Comparison of ENCODE assay signal across 13 cellular contexts in the genomic region with DNA sequence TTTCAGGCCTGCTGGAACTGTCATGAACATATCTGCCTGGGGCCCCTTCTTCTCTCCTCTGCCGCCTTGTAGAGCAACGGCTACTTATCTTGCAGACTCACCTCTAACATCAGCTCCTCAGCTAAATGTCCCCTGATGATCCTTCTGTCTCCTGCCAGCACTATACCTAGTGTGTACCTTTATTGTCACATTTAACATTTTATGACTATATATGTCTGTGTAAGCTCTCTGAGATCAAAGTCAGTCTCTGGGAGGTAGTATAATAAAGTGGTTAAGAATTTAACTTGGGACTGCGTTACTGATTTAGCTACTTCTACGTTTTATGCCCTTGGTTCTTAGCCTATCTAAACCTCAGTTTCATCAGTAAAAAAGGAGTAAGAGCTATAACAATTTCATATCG. TPM values are rescaled to one million over a fixed set of nuclear protein-coding genes. Genes with fewer than 3 reads are reported as not detected.
A peak's percentile ranks its signal among the peaks of the same experiment; 100 is the strongest.
DNase-seq lines count a peak whose midpoint lies in the region; ATAC-seq and TF ChIP-seq lines count a peak whose summit lies in the region.
"Had no signal": no experiment of that assay in that cellular context is flagged by ENCODE, and none has a peak within 500 bp of the region (broad histone marks: within the 10 kb centered on the region; RNA-seq: fewer than 3 reads in every experiment).

No MANE protein-coding gene starts in this region.

- no peak for ATAC-seq in IMR-90 (ENCODE audit: low read depth)
- ATAC-seq in mucosa of descending colon: peak; percentile 51
- no peak for ATAC-seq in upper lobe of left lung (ENCODE audit: low FRiP score in 2 of 2)
- no peak for ATAC-seq in HG03108 (IDR thresholded peaks at IDR 0.05; ENCODE audit: unreplicated experiment)
- ATAC-seq: stimulated activated naive B cell treated with anti-CD40 and anti-IgM and Interleukin-4, amounts not matched to agents 10 μg/mL and 1 μg/mL and 100 μg/mL, for 72 hours had no signal

- no peak overlapping the region for H3K14ac ChIP-seq in IMR-90 (replicated peaks; ENCODE audit: low read depth, low read length)

- H3K4me2 ChIP-seq in IMR-90 (ENCODE audit: low read depth, low read length): peak overlapping the region; percentile 99

- H3K79me1 ChIP-seq in IMR-90 (ENCODE audit: low read depth in 1 of 2, low read length in 2 of 2): peaks cover under 1 to 36% of the 10 kb centered on the region in 2 experiments; a peak in 3 of 4 replicates

- BruUV-seq in IMR-90 (replicated peaks; lab: Mats Ljungman, UMichigan): no TSS peak

- H3K4ac ChIP-seq in IMR-90 (ENCODE audit: low read depth, low read length): no peak overlapping the region

- POLR2A ChIA-PET in AG04449 (lab: Yijun Ruan, JAX): interaction anchor here (0.7 kb wide), 1 partner anchor 30 kb away, joined by 3 read pairs; no protein-coding TSS in a partner anchor
- POLR2A ChIA-PET in IMR-90 (lab: Charles Lee; ENCODE audit: unreplicated experiment): no interaction called here

- H3K23ac ChIP-seq in IMR-90 (ENCODE audit: low read depth, low read length): 0 out of 2 replicates have a peak overlapping the region, but pooled peaks have one; percentile 45

- H3K27ac ChIP-seq in IMR-90 (ENCODE audit: insufficient read depth, low read length) (no peak overlapping the region), coronary artery (peak overlapping the region in 1 of 2 donors; percentile 94), upper lobe of left lung (peak overlapping the region in 1 of 4 donors; percentile 94)
- H3K27ac ChIP-seq: C4-2B had no signal

- H3K9ac ChIP-seq in IMR-90 (ENCODE audit: low read depth, low read length): peak overlapping the region; percentile 95; the same call in 1 of the 2 replicates

- no peaks in the 10 kb centered on the region for H3K27me3 ChIP-seq in IMR-90 (ENCODE audit: control insufficient read depth, insufficient read depth, low read length)
- H3K27me3 ChIP-seq in upper lobe of left lung: no peaks in the 10 kb centered on the region

- no peak overlapping the region for H2BK120ac ChIP-seq in IMR-90 (ENCODE audit: low read depth, low read length)

- H2BK15ac ChIP-seq in IMR-90 (ENCODE audit: low read depth, low read length): no peak overlapping the region

- no peak for TF ChIP-seq EP300 in upper lobe of left lung (IDR thresholded peaks at IDR 0.05)

- peaks cover 35% of the 10 kb centered on the region for H4K20me1 ChIP-seq in IMR-90 (ENCODE audit: insufficient read depth, low read length)

- intact Hi-C loops in IMR-90 (cut with micrococcal nuclease) (no loop called here), mucosa of descending colon (cut with DNase I, micrococcal nuclease) (no loop called here)

- H3K4me1 ChIP-seq in IMR-90 (ENCODE audit: control insufficient read depth, insufficient read depth, low read length): peaks cover 5% of the 10 kb centered on the region
- H3K4me1 ChIP-seq in mucosa of descending colon (ENCODE audit: low read depth): peaks cover 33% of the 10 kb centered on the region
- peaks cover 22 to 32% (median 30%) of the 10 kb centered on the region in 4 donors for H3K4me1 ChIP-seq in upper lobe of left lung

- CTCF ChIA-PET in AG04449 (lab: Yijun Ruan, JAX) (interaction anchor here (0.9 to 2.4 kb wide), 8 partner anchors 9 to 314 kb away, joined by 3 to 19 read pairs (median 3); no protein-coding TSS in a partner anchor), IMR-90 (lab: Yijun Ruan, JAX) (interaction anchor here (0.7 to 1.7 kb wide), 3 partner anchors 9 to 24 kb away, joined by 3 to 5 read pairs (median 4); no protein-coding TSS in a partner anchor)

- no peak overlapping the region for H3K56ac ChIP-seq in IMR-90 (ENCODE audit: extremely low read depth, insufficient read depth, low read length)

- H2BK20ac ChIP-seq in IMR-90 (ENCODE audit: low read depth, low read length): no peak overlapping the region

- H3K36me3 ChIP-seq in IMR-90 (ENCODE audit: control insufficient read depth, insufficient read depth, low read length): peaks cover 8% of the 10 kb centered on the region
- peaks cover 4% of the 10 kb centered on the region for H3K36me3 ChIP-seq in mucosa of descending colon (ENCODE audit: low read depth)
- peaks cover 0 to 26% (median 10%) of the 10 kb centered on the region in 4 donors for H3K36me3 ChIP-seq in upper lobe of left lung

- no peak overlapping the region for H4K5ac ChIP-seq in IMR-90 (ENCODE audit: low read depth, low read length)

- H4K91ac ChIP-seq in IMR-90 (ENCODE audit: insufficient read depth, low read depth, low read length): no peak overlapping the region

- H4K8ac ChIP-seq in IMR-90 (ENCODE audit: low read depth in 2 of 2, low read length in 2 of 2): no peak overlapping the region

- no peaks in the 10 kb centered on the region for H3K9me3 ChIP-seq in IMR-90 (ENCODE audit: control insufficient read depth, insufficient read depth, low read length)
- no peaks in the 10 kb centered on the region for H3K9me3 ChIP-seq in mucosa of descending colon
- H3K9me3 ChIP-seq in upper lobe of left lung: no peaks in the 10 kb centered on the region

- no CpG with 5 or more reads among the region's 5 CpGs for WGBS in IMR-90 (ENCODE audit: extremely low coverage in 2 of 2, insufficient read length in 1 of 2), 2 experiments
- WGBS in upper lobe of left lung, 2 donors: 62 to 70% methylated on average over 5 of the region's 5 CpGs

- H3K9me1 ChIP-seq in IMR-90 (ENCODE audit: insufficient read depth, low read length): peaks cover 6% of the 10 kb centered on the region

- in situ Hi-C loops in IMR-90 (cut with MboI; ENCODE audit: low sequenced_read_pairs): loop anchor here (25.0 kb wide), 1 partner anchor 1386 kb away; no protein-coding TSS in a partner anchor

- TF ChIP-seq RAD21 in IMR-90 (IDR thresholded peaks at IDR 0.05; ENCODE audit: low read length): no peak

- dilution Hi-C loops in IMR-90 (cut with HindIII; ENCODE audit: low sequenced_read_pairs, unreplicated experiment): no loop called here

- DNase-seq in AG04449 (ENCODE audit: low read depth, low spot score): no peak
- DNase-seq in IMR-90: no peak
- DNase-seq in coronary artery (ENCODE audit: low spot score): no peak
- peak in 1 of 3 donors; percentile 35 for DNase-seq in mucosa of descending colon
- DNase-seq in upper lobe of left lung: no peak
- DNase-seq in MV-4-11 (lab: John Stamatoyannopoulos, UW): no peak
- no peak for DNase-seq in SW 1271 (lab: John Stamatoyannopoulos, UW)
- DNase-seq: activated CD8-positive, alpha-beta memory T cell treated with anti-CD3 and anti-CD28 coated beads, Interleukin-2, amount 50 U/mL, for 48 hours; amygdala; NCI-H226; stimulated activated naive B cell treated with anti-CD40 and anti-IgM and Interleukin-4, amounts not matched to agents 10 μg/mL and 1 μg/mL and 100 μg/mL, for 72 hours had no signal

- no peak for TF ChIP-seq CTCF in AG04449 (IDR thresholded peaks at IDR 0.05; ENCODE audit: insufficient read depth, low read length, missing control alignments)
- no peak for TF ChIP-seq CTCF in IMR-90 (conservative IDR thresholded peaks at IDR 0.05; ENCODE audit: low read depth, low read length)
- TF ChIP-seq CTCF in coronary artery (IDR thresholded peaks at IDR 0.05): no peak
- TF ChIP-seq CTCF in mucosa of descending colon (IDR thresholded peaks at IDR 0.05): no peak
- TF ChIP-seq CTCF in upper lobe of left lung (IDR thresholded peaks at IDR 0.05): no peak

- H2AK9ac ChIP-seq in IMR-90 (replicated peaks; ENCODE audit: low read depth, low read length, poor library complexity): no peak overlapping the region

- no peak overlapping the region for H3K18ac ChIP-seq in IMR-90 (ENCODE audit: low read depth, low read length)

- no peak for TF ChIP-seq POLR2A in IMR-90 (IDR thresholded peaks at IDR 0.05; ENCODE audit: low read depth, low read length)
- TF ChIP-seq POLR2A in upper lobe of left lung (IDR thresholded peaks at IDR 0.05): no peak

- no peak overlapping the region for H2BK5ac ChIP-seq in IMR-90 (ENCODE audit: low read depth, low read length, poor library complexity, severe bottlenecking)

- H2AK5ac ChIP-seq in IMR-90 (ENCODE audit: low read depth, low read length): no peak overlapping the region

- no peak overlapping the region for H2AFZ ChIP-seq in IMR-90 (replicated peaks; ENCODE audit: low read length, poor library complexity)

- peak overlapping the region; percentile 27 for H3K4me3 ChIP-seq in AG04449 (ENCODE audit: low read depth, low read length)
- peak overlapping the region; percentile 6; the same call in 1 of the 2 replicates for H3K4me3 ChIP-seq in IMR-90 (ENCODE audit: insufficient read depth, low read depth, low read length)
- peak overlapping the region; percentile 90 for H3K4me3 ChIP-seq in coronary artery
- H3K4me3 ChIP-seq in mucosa of descending colon: no peak overlapping the region
- peak overlapping the region in 2 of 4 donors; percentile 65 to 88 for H3K4me3 ChIP-seq in upper lobe of left lung

TF ChIP-seq in IMR-90, 13 proteins besides CTCF, POLR2A, EP300 and RAD21 (continues in another document):
- TF ChIP-seq MXI1 (IDR thresholded peaks at IDR 0.05; ENCODE audit: borderline replicate concordance, low read depth, low read length) (no peak), SMC3 (IDR thresholded peaks at IDR 0.05; ENCODE audit: low read depth, low read length) (no peak)
- TF ChIP-seq, protein P1, sequence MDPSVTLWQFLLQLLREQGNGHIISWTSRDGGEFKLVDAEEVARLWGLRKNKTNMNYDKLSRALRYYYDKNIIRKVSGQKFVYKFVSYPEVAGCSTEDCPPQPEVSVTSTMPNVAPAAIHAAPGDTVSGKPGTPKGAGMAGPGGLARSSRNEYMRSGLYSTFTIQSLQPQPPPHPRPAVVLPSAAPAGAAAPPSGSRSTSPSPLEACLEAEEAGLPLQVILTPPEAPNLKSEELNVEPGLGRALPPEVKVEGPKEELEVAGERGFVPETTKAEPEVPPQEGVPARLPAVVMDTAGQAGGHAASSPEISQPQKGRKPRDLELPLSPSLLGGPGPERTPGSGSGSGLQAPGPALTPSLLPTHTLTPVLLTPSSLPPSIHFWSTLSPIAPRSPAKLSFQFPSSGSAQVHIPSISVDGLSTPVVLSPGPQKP (IDR thresholded peaks at IDR 0.05; ENCODE audit: borderline replicate concordance, low read depth, low read length): no peak

RNA-seq across cellular contexts. Expression of a gene that starts 2.2 kb away (rescaled TPM):
- total RNA-seq in IMR-90 (2012; rRNA removed): 75.6 and 173 TPM in 2 replicates
- polyA plus RNA-seq in IMR-90 (2012; rRNA removed): 86.7 and 107 TPM in 2 replicates
- 10.4 and 84.9 TPM in 2 replicates for polyA plus RNA-seq in IMR-90 (2012; cell fraction: cytosol; rRNA removed)
- polyA plus RNA-seq in IMR-90 (2012; cell fraction: nucleus; rRNA removed; ENCODE audit: low replicate concordance): 11.2 and 42.1 TPM in 2 replicates
- 100 to 1,000 TPM in 2 of 3 donors, 10 to 100 TPM in 1; 89.0 to 113 (median 104) TPM for total RNA-seq in mucosa of descending colon
- total RNA-seq in upper lobe of left lung: 100 to 1,000 TPM in 3 of 6 donors, 10 to 100 TPM in 3; 16.8 to 116 (median 99.6) TPM

RNA-seq across cellular contexts. Expression of a gene that starts 21.4 kb away (rescaled TPM):
- total RNA-seq in IMR-90 (2012; rRNA removed) (4.3 and 6.9 TPM in 2 replicates), mucosa of descending colon (1 to 10 TPM; 1.9 to 4.3 (median 3.5) TPM), upper lobe of left lung (1 to 10 TPM in 4 of 6 donors, under 1 TPM in 2; 0.30 to 6.7 (median 1.8) TPM)
- polyA plus RNA-seq in IMR-90 (2012; rRNA removed): 2.9 and 3.4 TPM in 2 replicates
- polyA plus RNA-seq in IMR-90 (2012; cell fraction: cytosol; rRNA removed): 0.73 and 0.97 TPM in 2 replicates
- polyA plus RNA-seq in IMR-90 (2012; cell fraction: nucleus; rRNA removed; ENCODE audit: low replicate concordance): 0.55 and 2.2 TPM in 2 replicates
